22 cellular contexts compared by ENCODE assay signal in genomic region chr13:83798731-83799130, GRCh38.
"Had no signal": no experiment of that assay in that cellular context is flagged by ENCODE, and none has a peak within 500 bp of the region (broad histone marks: within the 10 kb centered on the region; RNA-seq: fewer than 3 reads in every experiment).

No MANE protein-coding gene starts in this region.

- H3K27ac Mint-ChIP-seq: activated B cell treated with CpG ODN at 0.5 μM for 24 hours; activated naive CD8-positive, alpha-beta T cell; activated T-cell treated with anti-CD3 and anti-CD28 coated beads, Interleukin-2, amount 50 U/mL, for 72 hours; effector memory CD8-positive, alpha-beta T cell; naive thymus-derived CD8-positive, alpha-beta T cell; stimulated activated effector memory CD8-positive, alpha-beta T cell treated with anti-CD3 and anti-CD28 coated beads, Interleukin-12 subunit alpha, Interleukin-12 subunit beta, amount 100 ng/mL, for 72 hours had no signal

- H3K4me3 ChIP-seq: hepatocyte, left lung, thyroid gland, uterus had no signal

- H3K36me3 Mint-ChIP-seq: activated naive CD8-positive, alpha-beta T cell; naive thymus-derived CD8-positive, alpha-beta T cell; stimulated activated effector memory CD8-positive, alpha-beta T cell treated with anti-CD3 and anti-CD28 coated beads, Interleukin-12 subunit alpha, Interleukin-12 subunit beta, amount 100 ng/mL, for 72 hours had no signal

- H3K27me3 ChIP-seq: brain microvascular endothelial cell, hepatocyte, left lung, neutrophil, thyroid gland, uterus had no signal

- H3K27ac ChIP-seq: brain microvascular endothelial cell, epithelial cell of prostate, hepatocyte, left lung, neutrophil, thyroid gland, uterus had no signal

- DNase-seq: activated B cell treated with CpG ODN at 0.5 μM for 24 hours; activated CD4-positive, alpha-beta T cell treated with anti-CD3 and anti-CD28 coated beads for 48 hours; activated CD8-positive, alpha-beta memory T cell treated with anti-CD3 and anti-CD28 coated beads, Interleukin-2, amount 50 U/mL, for 48 hours; activated gamma-delta T cell; activated T-cell treated with anti-CD3 and anti-CD28 coated beads, Interleukin-2, amount 50 U/mL, for 72 hours; brain microvascular endothelial cell; dermis blood vessel endothelial cell; effector memory CD8-positive, alpha-beta T cell; kidney; left lung; naive thymus-derived CD8-positive, alpha-beta T cell; retina; stimulated activated CD4-positive, alpha-beta T cell treated with anti-CD3 and anti-CD28 coated beads, Interleukin-12 subunit alpha, Interleukin-12 subunit beta, amount 100 ng/mL, for 4 hours; stimulated activated CD4-positive, alpha-beta T cell treated with anti-CD3 and anti-CD28 coated beads, Interleukin-2, amount 100 ng/mL, for 24 hours; T-helper 2 cell; thyroid gland; uterus had no signal

- H3K9me3 ChIP-seq: left lung, neutrophil, thyroid gland, uterus had no signal

- H3K36me3 ChIP-seq: brain microvascular endothelial cell, left lung, neutrophil, thyroid gland, uterus had no signal

- H3K4me3 Mint-ChIP-seq: activated B cell treated with CpG ODN at 0.5 μM for 24 hours; activated naive CD8-positive, alpha-beta T cell; activated T-cell treated with anti-CD3 and anti-CD28 coated beads, Interleukin-2, amount 50 U/mL, for 72 hours; effector memory CD8-positive, alpha-beta T cell; naive thymus-derived CD8-positive, alpha-beta T cell; stimulated activated effector memory CD8-positive, alpha-beta T cell treated with anti-CD3 and anti-CD28 coated beads, Interleukin-12 subunit alpha, Interleukin-12 subunit beta, amount 100 ng/mL, for 72 hours had no signal

- H3K4me1 Mint-ChIP-seq: activated B cell treated with CpG ODN at 0.5 μM for 24 hours; naive thymus-derived CD8-positive, alpha-beta T cell; stimulated activated effector memory CD8-positive, alpha-beta T cell treated with anti-CD3 and anti-CD28 coated beads, Interleukin-12 subunit alpha, Interleukin-12 subunit beta, amount 100 ng/mL, for 72 hours had no signal

- ATAC-seq: activated T-cell treated with anti-CD3 and anti-CD28 coated beads, Interleukin-2, amount 50 U/mL, for 72 hours; effector memory CD8-positive, alpha-beta T cell; left lung; naive thymus-derived CD8-positive, alpha-beta T cell; stimulated activated effector memory CD8-positive, alpha-beta T cell treated with anti-CD3 and anti-CD28 coated beads, Interleukin-12 subunit alpha, Interleukin-12 subunit beta, amount 100 ng/mL, for 72 hours had no signal

- H3K9me3 Mint-ChIP-seq: effector memory CD8-positive, alpha-beta T cell; naive thymus-derived CD8-positive, alpha-beta T cell; stimulated activated effector memory CD8-positive, alpha-beta T cell treated with anti-CD3 and anti-CD28 coated beads, Interleukin-12 subunit alpha, Interleukin-12 subunit beta, amount 100 ng/mL, for 72 hours had no signal

- H3K4me1 ChIP-seq: left lung, thyroid gland, uterus had no signal

- H3K27me3 Mint-ChIP-seq: activated B cell treated with CpG ODN at 0.5 μM for 24 hours; activated naive CD8-positive, alpha-beta T cell; effector memory CD8-positive, alpha-beta T cell; naive thymus-derived CD8-positive, alpha-beta T cell had no signal
